22 cellular contexts compared by ENCODE assay signal in genomic region chr2:234300393-234300792, GRCh38.
DNase-seq lines count a peak whose midpoint lies in the region; ATAC-seq and TF ChIP-seq lines count a peak whose summit lies in the region.
"Had no signal": no experiment of that assay in that cellular context is flagged by ENCODE, and none has a peak within 500 bp of the region (broad histone marks: within the 10 kb centered on the region; RNA-seq: fewer than 3 reads in every experiment).

No MANE protein-coding gene starts in this region.

- H3K36me3 ChIP-seq in OCI-LY7 (ENCODE audit: insufficient read depth, low read length): no peaks in the 10 kb centered on the region
- H3K36me3 ChIP-seq: gastrocnemius medialis, left lung, ovary had no signal

- no peaks in the 10 kb centered on the region for H3K36me3 Mint-ChIP-seq in CD4-positive, alpha-beta T cell (ENCODE audit: low read depth)
- H3K36me3 Mint-ChIP-seq: IgD-negative memory B cell had no signal

- H3K4me3 ChIP-seq in OCI-LY7 (ENCODE audit: low read depth, low read length, poor library complexity, severe bottlenecking): no peak overlapping the region
- H3K4me3 ChIP-seq: gastrocnemius medialis, hepatocyte, left lung, ovary, smooth muscle cell had no signal

- 0 out of 2 replicates have a peak overlapping the region, but pooled peaks have one; percentile 29 for H2AFZ ChIP-seq in OCI-LY7 (ENCODE audit: low read length)
- H2AFZ ChIP-seq: hepatocyte had no signal

- no peaks in the 10 kb centered on the region for H3K27me3 Mint-ChIP-seq in CD4-positive, alpha-beta T cell

- H3K4me1 ChIP-seq in OCI-LY7 (ENCODE audit: insufficient read depth, low read length, poor library complexity, severe bottlenecking): peaks cover 19% of the 10 kb centered on the region
- H3K4me1 ChIP-seq: gastrocnemius medialis, left lung had no signal

- no TSS peak for BruUV-seq in OCI-LY7 (replicated peaks; lab: Mats Ljungman, UMichigan)

- peaks cover 2% of the 10 kb centered on the region for H3K9me3 Mint-ChIP-seq in CD4-positive, alpha-beta T cell
- H3K9me3 Mint-ChIP-seq: dendritic cell treated with granulocyte-macrophage colony-stimulating factor and Interleukin-4, amounts not matched to agents 40 ng/mL and 50 ng/mL, for 4 days; IgD-negative memory B cell; nephron had no signal

- DNase-seq in activated CD8-positive, alpha-beta memory T cell treated with anti-CD3 and anti-CD28 coated beads for 24 hours: peak; percentile 51
- no peak for DNase-seq in activated CD8-positive, alpha-beta memory T cell treated with anti-CD3 and anti-CD28 coated beads, Interleukin-2, amount 50 U/mL, for 4 hours
- peak in 4 of 10 experiments; percentile 21 to 27 (median 24) for DNase-seq in CD4-positive, alpha-beta T cell
- DNase-seq in OCI-LY7 (ENCODE audit: low spot score) (no peak), cerebellar cortex (ENCODE audit: low spot score) (peak; percentile 19)
- DNase-seq: amygdala; gastrocnemius medialis; left lung; NCI-H1417; NCI-H2081 treated with DMSO at 0.1 percent for 48 hours; NCI-H345; NCI-H82; ovary; Right ventricle myocardium superior; stimulated activated CD4-positive, alpha-beta T cell treated with anti-CD3 and anti-CD28 coated beads, Interleukin-2, amount 100 ng/mL, for 24 hours had no signal

- no peak for TF ChIP-seq CTCF in CD4-positive, alpha-beta T cell (IDR thresholded peaks at IDR 0.05)
- no peak for TF ChIP-seq CTCF in OCI-LY7 (conservative IDR thresholded peaks at IDR 0.05; ENCODE audit: low read length)

- POLR2A ChIA-PET in CD4-positive, alpha-beta T cell (lab: Charles Lee): interaction anchor here (1.1 to 1.5 kb wide), 4 partner anchors 10 to 163 kb away, joined by 3 to 4 read pairs (median 4); no protein-coding TSS in a partner anchor
- POLR2A ChIA-PET in OCI-LY7 (lab: Charles Lee): interaction anchor here (1.0 to 1.5 kb wide), 2 partner anchors 9 to 46 kb away, joined by 3 to 5 read pairs; no protein-coding TSS in a partner anchor

- intact Hi-C loops in CD4-positive, alpha-beta T cell (cut with DNase I, micrococcal nuclease): no loop called here
- intact Hi-C loops in OCI-LY7 (cut with micrococcal nuclease; ENCODE audit: unreplicated experiment): no loop called here

- ATAC-seq in CD4-positive, alpha-beta T cell (ENCODE audit: poor library complexity): peak; percentile 67
- ATAC-seq in HG03571 (IDR thresholded peaks at IDR 0.05; ENCODE audit: unreplicated experiment) (no peak), GM19351 (IDR thresholded peaks at IDR 0.05; ENCODE audit: unreplicated experiment) (no peak)
- ATAC-seq: gastrocnemius medialis, left lung had no signal

- no peaks in the 10 kb centered on the region for H3K9me3 ChIP-seq in CD4-positive, alpha-beta T cell (ENCODE audit: control insufficient read depth, low read length)
- no peaks in the 10 kb centered on the region for H3K9me3 ChIP-seq in OCI-LY7 (ENCODE audit: low read length)
- H3K9me3 ChIP-seq: gastrocnemius medialis, left lung, ovary had no signal

- CTCF ChIA-PET in CD4-positive, alpha-beta T cell (lab: Charles Lee): no interaction called here
- CTCF ChIA-PET in OCI-LY7 (lab: Charles Lee; ENCODE audit: unreplicated experiment): no interaction called here

- H4K20me1 ChIP-seq in OCI-LY7 (ENCODE audit: insufficient read depth, low read length): no peaks in the 10 kb centered on the region

- no peak overlapping the region for H3K4me2 ChIP-seq in OCI-LY7 (ENCODE audit: low read length)
- H3K4me2 ChIP-seq: hepatocyte, smooth muscle cell had no signal

- H3K79me2 ChIP-seq in OCI-LY7 (ENCODE audit: insufficient read depth, low read depth, low read length): no peaks in the 10 kb centered on the region
- H3K79me2 ChIP-seq: hepatocyte had no signal

- peak overlapping the region; percentile 71 for H3K27ac Mint-ChIP-seq in CD4-positive, alpha-beta T cell
- H3K27ac Mint-ChIP-seq: dendritic cell treated with granulocyte-macrophage colony-stimulating factor and Interleukin-4, amounts not matched to agents 40 ng/mL and 50 ng/mL, for 4 days; IgD-negative memory B cell had no signal

- no peak overlapping the region for H3K27ac ChIP-seq in CD4-positive, alpha-beta T cell (ENCODE audit: low read depth, low read length)
- H3K27ac ChIP-seq in OCI-LY7 (ENCODE audit: low read depth, low read length, poor library complexity, severe bottlenecking): no peak overlapping the region
- H3K27ac ChIP-seq: gastrocnemius medialis, hepatocyte, left lung, ovary had no signal

- H3K9me2 ChIP-seq in OCI-LY7 (ENCODE audit: insufficient read depth, low read length): no peaks in the 10 kb centered on the region

- H3K4me1 Mint-ChIP-seq in CD4-positive, alpha-beta T cell (ENCODE audit: low read depth): peaks cover 77% of the 10 kb centered on the region

- peak overlapping the region; percentile 50 for H3K4me3 Mint-ChIP-seq in CD4-positive, alpha-beta T cell
- H3K4me3 Mint-ChIP-seq: dendritic cell treated with granulocyte-macrophage colony-stimulating factor and Interleukin-4, amounts not matched to agents 40 ng/mL and 50 ng/mL, for 4 days; IgD-negative memory B cell; nephron had no signal

- no peaks in the 10 kb centered on the region for H3K27me3 ChIP-seq in CD4-positive, alpha-beta T cell (ENCODE audit: control insufficient read depth, insufficient read depth, low read length)
- H3K27me3 ChIP-seq: gastrocnemius medialis, hepatocyte, left lung, ovary had no signal

Comparison
In these comparisons a context has a peak if more than half of its experiments do, and no peak if none do; other contexts are left out.
1. DNase-seq: peak in activated CD8-positive, alpha-beta memory T cell treated with anti-CD3 and anti-CD28 coated beads for 24 hours (single experiment) and cerebellar cortex (single experiment); none in activated CD8-positive, alpha-beta memory T cell treated with anti-CD3 and anti-CD28 coated beads, Interleukin-2, amount 50 U/mL, for 4 hours (single experiment) and OCI-LY7 (single experiment).